1 cellular context compared by ENCODE assay signal in the genomic region with DNA sequence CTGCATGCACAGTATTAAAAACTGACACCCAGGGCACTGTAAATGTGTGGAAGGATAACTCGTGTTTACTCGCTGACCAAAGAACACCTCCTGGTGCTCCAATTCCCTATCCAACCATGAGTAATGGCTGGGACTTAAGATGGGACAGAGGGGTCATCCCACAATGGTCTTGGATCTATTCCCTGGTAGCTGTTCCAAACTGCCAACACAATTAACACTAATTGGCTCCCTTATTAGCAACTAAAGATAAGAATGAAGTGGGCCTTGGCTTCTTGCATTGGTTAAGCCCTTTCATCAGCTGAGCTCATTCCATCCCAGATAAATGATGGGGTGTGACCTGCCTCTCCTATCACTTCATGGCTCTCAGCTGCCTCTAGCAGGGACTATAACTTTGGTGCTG.
TF ChIP-seq lines count a peak whose summit lies in the region.

No MANE protein-coding gene starts in this region.

TF ChIP-seq in WTC11, 78 proteins besides CTCF, POLR2A, EP300 and RAD21 (continued from another document):
- TF ChIP-seq ZNF425 (CRISPR knock-in tag; conservative IDR thresholded peaks at IDR 0.05) (no peak), ZNF121 (CRISPR knock-in tag; IDR thresholded peaks at IDR 0.05) (no peak), HMGXB4 (CRISPR knock-in tag; IDR thresholded peaks at IDR 0.05) (no peak), NFATC4 (CRISPR knock-in tag; IDR thresholded peaks at IDR 0.05) (no peak), TCF7 (CRISPR knock-in tag; IDR thresholded peaks at IDR 0.05; ENCODE audit: low read depth) (no peak), ATF1 (CRISPR knock-in tag; IDR thresholded peaks at IDR 0.05) (no peak), ZNF671 (CRISPR knock-in tag; IDR thresholded peaks at IDR 0.05) (no peak), FOXJ3 (CRISPR knock-in tag; IDR thresholded peaks at IDR 0.05; ENCODE audit: borderline replicate concordance) (no peak), ZNF317 (CRISPR knock-in tag; IDR thresholded peaks at IDR 0.05; ENCODE audit: borderline replicate concordance, low read depth) (no peak)
- TF ChIP-seq, protein P1, sequence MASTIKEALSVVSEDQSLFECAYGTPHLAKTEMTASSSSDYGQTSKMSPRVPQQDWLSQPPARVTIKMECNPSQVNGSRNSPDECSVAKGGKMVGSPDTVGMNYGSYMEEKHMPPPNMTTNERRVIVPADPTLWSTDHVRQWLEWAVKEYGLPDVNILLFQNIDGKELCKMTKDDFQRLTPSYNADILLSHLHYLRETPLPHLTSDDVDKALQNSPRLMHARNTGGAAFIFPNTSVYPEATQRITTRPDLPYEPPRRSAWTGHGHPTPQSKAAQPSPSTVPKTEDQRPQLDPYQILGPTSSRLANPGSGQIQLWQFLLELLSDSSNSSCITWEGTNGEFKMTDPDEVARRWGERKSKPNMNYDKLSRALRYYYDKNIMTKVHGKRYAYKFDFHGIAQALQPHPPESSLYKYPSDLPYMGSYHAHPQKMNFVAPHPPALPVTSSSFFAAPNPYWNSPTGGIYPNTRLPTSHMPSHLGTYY (CRISPR knock-in tag; IDR thresholded peaks at IDR 0.05): no peak
- TF ChIP-seq, protein P2, sequence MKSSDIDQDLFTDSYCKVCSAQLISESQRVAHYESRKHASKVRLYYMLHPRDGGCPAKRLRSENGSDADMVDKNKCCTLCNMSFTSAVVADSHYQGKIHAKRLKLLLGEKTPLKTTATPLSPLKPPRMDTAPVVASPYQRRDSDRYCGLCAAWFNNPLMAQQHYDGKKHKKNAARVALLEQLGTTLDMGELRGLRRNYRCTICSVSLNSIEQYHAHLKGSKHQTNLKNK (CRISPR knock-in tag; IDR thresholded peaks at IDR 0.05): no peak
- TF ChIP-seq, protein P3, sequence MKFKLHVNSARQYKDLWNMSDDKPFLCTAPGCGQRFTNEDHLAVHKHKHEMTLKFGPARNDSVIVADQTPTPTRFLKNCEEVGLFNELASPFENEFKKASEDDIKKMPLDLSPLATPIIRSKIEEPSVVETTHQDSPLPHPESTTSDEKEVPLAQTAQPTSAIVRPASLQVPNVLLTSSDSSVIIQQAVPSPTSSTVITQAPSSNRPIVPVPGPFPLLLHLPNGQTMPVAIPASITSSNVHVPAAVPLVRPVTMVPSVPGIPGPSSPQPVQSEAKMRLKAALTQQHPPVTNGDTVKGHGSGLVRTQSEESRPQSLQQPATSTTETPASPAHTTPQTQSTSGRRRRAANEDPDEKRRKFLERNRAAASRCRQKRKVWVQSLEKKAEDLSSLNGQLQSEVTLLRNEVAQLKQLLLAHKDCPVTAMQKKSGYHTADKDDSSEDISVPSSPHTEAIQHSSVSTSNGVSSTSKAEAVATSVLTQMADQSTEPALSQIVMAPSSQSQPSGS (CRISPR knock-in tag; IDR thresholded peaks at IDR 0.05; ENCODE audit: borderline replicate concordance, low read depth): no peak
